Comparison of ENCODE assay signal across 2 cellular contexts in genomic region chr6:36817864-36818263, GRCh38.
TF ChIP-seq lines count a peak whose summit lies in the region.

No MANE protein-coding gene starts in this region.

TF ChIP-seq in IMR-90, 13 proteins besides CTCF, POLR2A, EP300 and RAD21:
- TF ChIP-seq MAFK (IDR thresholded peaks at IDR 0.05; ENCODE audit: low read depth, low read length) (no peak), RCOR1 (IDR thresholded peaks at IDR 0.05; ENCODE audit: insufficient replicate concordance, low read length) (no peak), CHD1 (IDR thresholded peaks at IDR 0.05; ENCODE audit: low read depth, low read length) (no peak), MAZ (IDR thresholded peaks at IDR 0.05; ENCODE audit: borderline replicate concordance, low read depth, low read length) (no peak), RFX5 (IDR thresholded peaks at IDR 0.05; ENCODE audit: low read depth, low read length) (no peak), ELK1 (IDR thresholded peaks at IDR 0.05; ENCODE audit: borderline replicate concordance, low read depth, low read length) (no peak), CEBPB (IDR thresholded peaks at IDR 0.05; ENCODE audit: low read depth, low read length) (no peak), BHLHE40 (IDR thresholded peaks at IDR 0.05; ENCODE audit: low read depth, low read length) (no peak)

TF ChIP-seq in H1, 55 proteins besides CTCF, POLR2A, EP300 and RAD21:
- TF ChIP-seq ATF3 (IDR thresholded peaks at IDR 0.05; ENCODE audit: insufficient read depth, low read depth, low read length), result no peak
- TF ChIP-seq KDM1A (IDR thresholded peaks at IDR 0.05; ENCODE audit: borderline replicate concordance, low read length), result no peak
- no peak for TF ChIP-seq TBP (IDR thresholded peaks at IDR 0.05; ENCODE audit: low read depth, low read length)
- no peak for TF ChIP-seq BACH1 (IDR thresholded peaks at IDR 0.05; ENCODE audit: low read length)
- TF ChIP-seq CBX8 (IDR thresholded peaks at IDR 0.05; ENCODE audit: borderline replicate concordance, low read depth, low read length), result no peak
- no peak for TF ChIP-seq PHF8 (conservative IDR thresholded peaks at IDR 0.05; ENCODE audit: low read depth, low read length)
- TF ChIP-seq EZH2 (IDR thresholded peaks at IDR 0.05; ENCODE audit: low read depth, low read length, severe bottlenecking), result no peak
- no peak for TF ChIP-seq ASH2L (IDR thresholded peaks at IDR 0.05; ENCODE audit: low read length)
- TF ChIP-seq USF2 (IDR thresholded peaks at IDR 0.05; ENCODE audit: low read length), result no peak
- no peak for TF ChIP-seq NANOG (IDR thresholded peaks at IDR 0.05; ENCODE audit: insufficient read depth, low read depth, low read length, poor library complexity, severe bottlenecking)
- no peak for TF ChIP-seq E2F6 (IDR thresholded peaks at IDR 0.05)
- TF ChIP-seq CTBP2 (IDR thresholded peaks at IDR 0.05; ENCODE audit: borderline replicate concordance, insufficient read depth, insufficient read length, low read length), result no peak
- no peak for TF ChIP-seq CREB1 (IDR thresholded peaks at IDR 0.05)
- no peak for TF ChIP-seq TAF7 (optimal IDR thresholded peaks at IDR 0.05; ENCODE audit: borderline replicate concordance, low read depth, low read length)
- TF ChIP-seq SIX5 (IDR thresholded peaks at IDR 0.05; ENCODE audit: low read depth, low read length), result no peak
- TF ChIP-seq SP2 (IDR thresholded peaks at IDR 0.05; ENCODE audit: low read length), result no peak
- no peak for TF ChIP-seq SRF (IDR thresholded peaks at IDR 0.05; ENCODE audit: low read depth, low read length)
- no peak for TF ChIP-seq TAF1 (IDR thresholded peaks at IDR 0.05; ENCODE audit: low read depth, low read length)
- no peak for TF ChIP-seq SIRT6 (IDR thresholded peaks at IDR 0.05; ENCODE audit: low read length)
